Comparison of ENCODE assay signal across 8 cellular contexts in the genomic region with DNA sequence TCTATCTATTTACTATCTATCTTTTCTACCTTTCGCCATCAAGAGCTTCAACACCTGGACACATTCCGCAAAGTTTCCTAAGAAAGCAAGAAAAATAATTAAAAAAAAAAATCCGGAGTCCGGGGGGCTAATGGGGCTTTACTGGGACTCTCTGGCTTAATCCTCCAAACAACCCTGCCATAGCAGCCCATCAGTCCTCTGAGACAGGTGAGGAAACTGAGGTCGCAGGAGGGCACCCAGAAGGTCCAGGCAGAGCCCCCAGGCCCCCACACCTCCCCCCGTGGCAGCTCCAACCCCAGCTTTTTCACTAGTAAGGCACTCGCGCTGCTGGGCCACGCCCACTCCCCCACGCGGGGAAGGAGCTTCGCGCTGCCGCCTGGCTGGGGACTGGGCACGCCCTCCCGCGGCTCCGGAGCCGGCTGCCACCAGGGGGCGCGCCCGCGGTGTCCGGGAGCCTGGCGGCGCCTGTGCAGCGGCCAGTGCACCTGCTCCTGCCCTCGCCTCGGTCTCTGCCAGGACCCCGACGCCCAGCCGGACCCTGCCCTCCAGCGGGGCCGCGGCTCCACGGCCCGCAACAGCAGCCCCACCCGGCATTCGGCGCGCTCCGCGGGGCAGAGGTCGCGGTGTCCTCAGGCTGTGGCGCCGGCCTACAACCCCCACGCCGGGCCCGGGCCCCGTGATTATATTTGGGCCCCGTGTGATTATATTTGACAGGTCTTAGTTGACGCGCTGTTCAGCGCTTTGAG. TPM values are rescaled to one million over a fixed set of nuclear protein-coding genes. Genes with fewer than 3 reads are reported as not detected.
DNase-seq lines count a peak whose midpoint lies in the region; ATAC-seq and TF ChIP-seq lines count a peak whose summit lies in the region.

No MANE protein-coding gene starts in this region.

- no peak overlapping the region for H3K4me3 ChIP-seq in SJCRH30
- no peak overlapping the region for H3K4me3 ChIP-seq in foreskin fibroblast (ENCODE audit: low read depth in 1 of 2, low read length in 2 of 2)
- no peak overlapping the region for H3K4me3 ChIP-seq in ovary
- peak overlapping the region in 1 of 2 donors; percentile 33 for H3K4me3 ChIP-seq in tibial artery

- CTCF ChIA-PET in CD4-positive, alpha-beta T cell (lab: Charles Lee) = interaction anchor here (0.7 to 1.2 kb wide), 8 partner anchors 10 to 128 kb away, joined by 3 to 9 read pairs (median 4); a partner anchor contains a TSS

- peak; percentile 75 for TF ChIP-seq CTCF in CD4-positive, alpha-beta T cell (IDR thresholded peaks at IDR 0.05)
- TF ChIP-seq CTCF in foreskin fibroblast (IDR thresholded peaks at IDR 0.05; ENCODE audit: low read depth, low read length) (peak; percentile 47), ovary (IDR thresholded peaks at IDR 0.05) (peak; percentile 46 to 61 (median 49)), tibial artery (IDR thresholded peaks at IDR 0.05) (peak; percentile 70 to 83)

- intact Hi-C loops in CD4-positive, alpha-beta T cell (cut with DNase I, micrococcal nuclease) = loop anchor here in 1 of 2 experiments (1.0 kb wide), 1 partner anchor 107 kb away; no protein-coding TSS in a partner anchor
- intact Hi-C loops in activated T-helper 2 cell treated with anti-CD3 and anti-CD28 coated beads, Interferon-gamma antibody, Interleukin-2, Interleukin-4, amounts not matched to agents 10 μg/mL and 5 μg/mL and 100 μg/mL, durations not matched to agents 14 hours and 24 hours and 36 hours (cut with micrococcal nuclease) = loop anchor here (2.0 kb wide), 1 partner anchor 53 kb away; a partner anchor contains a TSS
- intact Hi-C loops in ovary (cut with DNase I) (no loop called here), tibial artery (cut with DNase I; ENCODE audit: low total_unique reads) (no loop called here)

- 8 to 14% (median 11%) methylated on average over 47 to 55 of the region's 55 CpGs for WGBS in ovary, 3 donors

- H3K9me3 Mint-ChIP-seq in CD4-positive, alpha-beta T cell = no peaks in the 10 kb centered on the region
- H3K9me3 Mint-ChIP-seq in activated T-helper 2 cell treated with anti-CD3 and anti-CD28 coated beads, Interferon-gamma antibody, Interleukin-2, Interleukin-4, amounts not matched to agents 10 μg/mL and 5 μg/mL and 100 μg/mL, durations not matched to agents 14 hours and 24 hours and 36 hours = no peaks in the 10 kb centered on the region

- TF ChIP-seq POLR2A in ovary (IDR thresholded peaks at IDR 0.05) = no peak

- no peaks in the 10 kb centered on the region for H3K4me1 ChIP-seq in SJCRH30
- peaks cover 1% of the 10 kb centered on the region for H3K4me1 ChIP-seq in ovary (ENCODE audit: insufficient read depth)
- H3K4me1 ChIP-seq in tibial artery = peaks cover 0 to 9% (median 8%) of the 10 kb centered on the region in 4 donors

- H3K36me3 ChIP-seq in SJCRH30 = no peaks in the 10 kb centered on the region
- H3K36me3 ChIP-seq in ovary = no peaks in the 10 kb centered on the region
- H3K36me3 ChIP-seq in tibial artery = no peaks in the 10 kb centered on the region

- peak; percentile 72 to 89 (median 83) for DNase-seq in CD4-positive, alpha-beta T cell
- DNase-seq in SJCRH30 = peak; percentile 62 to 80
- DNase-seq in activated T-helper 2 cell treated with anti-CD3 and anti-CD28 coated beads, Interferon-gamma antibody, Interleukin-2, Interleukin-4, amounts not matched to agents 10 μg/mL and 5 μg/mL and 100 μg/mL, durations not matched to agents 14 hours and 24 hours and 36 hours (ENCODE audit: low spot score) = peak; percentile 77
- peak; percentile 13 to 64 for DNase-seq in foreskin fibroblast
- peak; percentile 48 to 77 (median 60) for DNase-seq in ovary
- peak; percentile 47 to 74 for DNase-seq in tibial artery
- no peak for DNase-seq in DMS79 treated with DMSO at 0.1 percent for 48 hours (lab: John Stamatoyannopoulos, UW)

- no peaks in the 10 kb centered on the region for H3K36me3 Mint-ChIP-seq in CD4-positive, alpha-beta T cell (ENCODE audit: low read depth)
- no peaks in the 10 kb centered on the region for H3K36me3 Mint-ChIP-seq in activated T-helper 2 cell treated with anti-CD3 and anti-CD28 coated beads, Interferon-gamma antibody, Interleukin-2, Interleukin-4, amounts not matched to agents 10 μg/mL and 5 μg/mL and 100 μg/mL, durations not matched to agents 14 hours and 24 hours and 36 hours (ENCODE audit: low read depth)

- no peak overlapping the region for H3K27ac Mint-ChIP-seq in CD4-positive, alpha-beta T cell
- H3K27ac Mint-ChIP-seq in activated T-helper 2 cell treated with anti-CD3 and anti-CD28 coated beads, Interferon-gamma antibody, Interleukin-2, Interleukin-4, amounts not matched to agents 10 μg/mL and 5 μg/mL and 100 μg/mL, durations not matched to agents 14 hours and 24 hours and 36 hours = no peak overlapping the region

- no peak overlapping the region for H3K4me3 Mint-ChIP-seq in CD4-positive, alpha-beta T cell
- no peak overlapping the region for H3K4me3 Mint-ChIP-seq in activated T-helper 2 cell treated with anti-CD3 and anti-CD28 coated beads, Interferon-gamma antibody, Interleukin-2, Interleukin-4, amounts not matched to agents 10 μg/mL and 5 μg/mL and 100 μg/mL, durations not matched to agents 14 hours and 24 hours and 36 hours (ENCODE audit: low read depth)

- peak; percentile 99 for ATAC-seq in CD4-positive, alpha-beta T cell (ENCODE audit: poor library complexity)
- ATAC-seq in HG03439 (IDR thresholded peaks at IDR 0.05; ENCODE audit: unreplicated experiment) = peak; percentile 58

- H3K9me3 ChIP-seq in CD4-positive, alpha-beta T cell (ENCODE audit: control insufficient read depth, low read length) = no peaks in the 10 kb centered on the region
- no peaks in the 10 kb centered on the region for H3K9me3 ChIP-seq in SJCRH30 (replicated peaks)
- H3K9me3 ChIP-seq in ovary = no peaks in the 10 kb centered on the region
- H3K9me3 ChIP-seq in tibial artery = no peaks in the 10 kb centered on the region

- POLR2A ChIA-PET in CD4-positive, alpha-beta T cell (lab: Charles Lee) = interaction anchor here (1.1 kb wide), 2 partner anchors 97 to 106 kb away, joined by 3 to 6 read pairs; a partner anchor contains a TSS

- no peak overlapping the region for H3K27ac ChIP-seq in CD4-positive, alpha-beta T cell (ENCODE audit: low read depth, low read length)
- H3K27ac ChIP-seq in SJCRH30 = no peak overlapping the region
- no peak overlapping the region for H3K27ac ChIP-seq in ovary
- H3K27ac ChIP-seq in tibial artery = no peak overlapping the region

- TF ChIP-seq EP300 in ovary (IDR thresholded peaks at IDR 0.05) = no peak

- no peaks in the 10 kb centered on the region for H3K27me3 ChIP-seq in CD4-positive, alpha-beta T cell (ENCODE audit: control insufficient read depth, insufficient read depth, low read length)
- H3K27me3 ChIP-seq in SJCRH30 = no peaks in the 10 kb centered on the region; the same call in 1 of the 2 replicates
- H3K27me3 ChIP-seq in ovary = no peaks in the 10 kb centered on the region
- peaks cover 0 to 50% of the 10 kb centered on the region in 2 donors for H3K27me3 ChIP-seq in tibial artery

- peaks cover 12% of the 10 kb centered on the region for H3K27me3 Mint-ChIP-seq in CD4-positive, alpha-beta T cell
- H3K27me3 Mint-ChIP-seq in activated T-helper 2 cell treated with anti-CD3 and anti-CD28 coated beads, Interferon-gamma antibody, Interleukin-2, Interleukin-4, amounts not matched to agents 10 μg/mL and 5 μg/mL and 100 μg/mL, durations not matched to agents 14 hours and 24 hours and 36 hours (ENCODE audit: low read depth) = peaks cover 36% of the 10 kb centered on the region

- H3K4me1 Mint-ChIP-seq in CD4-positive, alpha-beta T cell (ENCODE audit: low read depth) = no peaks in the 10 kb centered on the region
- H3K4me1 Mint-ChIP-seq in activated T-helper 2 cell treated with anti-CD3 and anti-CD28 coated beads, Interferon-gamma antibody, Interleukin-2, Interleukin-4, amounts not matched to agents 10 μg/mL and 5 μg/mL and 100 μg/mL, durations not matched to agents 14 hours and 24 hours and 36 hours (ENCODE audit: low read depth) = peaks cover 5% of the 10 kb centered on the region

RNA-seq across cellular contexts. Expression of a gene that starts 54.1 kb away (rescaled TPM):
- not detected for total RNA-seq in CD4-positive, alpha-beta T cell
- total RNA-seq in SJCRH30 (2014; rRNA removed; shearing (Covaris generic)) = 39.0 and 39.2 TPM in 2 replicates
- total RNA-seq in activated T-helper 2 cell treated with anti-CD3 and anti-CD28 coated beads, Interferon-gamma antibody, Interleukin-2, Interleukin-4, amounts not matched to agents 10 μg/mL and 5 μg/mL and 100 μg/mL, durations not matched to agents 14 hours and 24 hours and 36 hours = not detected in 2 replicates
- total RNA-seq in ovary = 10 to 100 TPM in 1 of 7 donors, 1 to 10 TPM in 5, under 1 TPM in 1; 0.85 to 10.6 (median 2.3) TPM
- polyA plus RNA-seq in ovary = 1 to 10 TPM; 1.1 to 2.6 TPM
